In genomic region chr7:727104-727805, GRCh38 we compare ENCODE assay signal across 7 cellular contexts. TPM values are rescaled to one million over a fixed set of nuclear protein-coding genes. Genes with fewer than 3 reads are reported as not detected.
DNase-seq lines count a peak whose midpoint lies in the region; ATAC-seq, FAIRE-seq and TF ChIP-seq lines count a peak whose summit lies in the region.

Gene PRKAR1B (minus strand): TSS chr7:727281. CDS start chr7:711505, 15,776 bp downstream.

- H3K27me3 ChIP-seq in aorta (ENCODE audit: control insufficient read depth in 1 of 2, insufficient read depth in 2 of 2, low read length in 1 of 2), result no peaks in the 10 kb centered on the region

- no peak within 1 kb of the TSS for H3K27ac ChIP-seq in aorta (ENCODE audit: low read depth in 1 of 2, low read length in 2 of 2)

- TF ChIP-seq CTCF in HFF-Myc (IDR thresholded peaks at IDR 0.05; ENCODE audit: low read depth, low read length, missing control alignments) (no peak), omental fat pad (IDR thresholded peaks at IDR 0.05) (no peak)

- no peaks in the 10 kb centered on the region for H3K27me3 Mint-ChIP-seq in activated T-cell treated with anti-CD3 and anti-CD28 coated beads, Interleukin-2, amount 50 U/mL, for 4 hours (ENCODE audit: low read depth)

- intact Hi-C loops in aorta (cut with DNase I), result no loop called here

- peaks cover 27% of the 10 kb centered on the region for H3K36me3 Mint-ChIP-seq in activated T-cell treated with anti-CD3 and anti-CD28 coated beads, Interleukin-2, amount 50 U/mL, for 4 hours (ENCODE audit: insufficient read depth)

- no peaks in the 10 kb centered on the region for H3K36me3 ChIP-seq in aorta (ENCODE audit: control insufficient read depth in 1 of 2, insufficient read depth in 2 of 2, low read length in 1 of 2)

- no peak for FAIRE-seq in frontal cortex (lab: Jason Lieb, UNC)

- H3K4me1 Mint-ChIP-seq in activated T-cell treated with anti-CD3 and anti-CD28 coated beads, Interleukin-2, amount 50 U/mL, for 4 hours (ENCODE audit: low read depth), result peaks cover 20% of the 10 kb centered on the region

- H3K9me3 Mint-ChIP-seq in activated T-cell treated with anti-CD3 and anti-CD28 coated beads, Interleukin-2, amount 50 U/mL, for 4 hours, result no peaks in the 10 kb centered on the region

- peak within 1 kb of the TSS; percentile 86 for H3K4me3 Mint-ChIP-seq in activated T-cell treated with anti-CD3 and anti-CD28 coated beads, Interleukin-2, amount 50 U/mL, for 4 hours

- DNase-seq in HFF-Myc (ENCODE audit: extremely low read depth, low read depth), result no peak
- DNase-seq in NCI-H1105 (lab: John Stamatoyannopoulos, UW), result peak; percentile 48
- peak; percentile 46 for DNase-seq in activated T-cell treated with anti-CD3 and anti-CD28 coated beads, Interleukin-2, amount 50 U/mL, for 4 hours
- peak in 1 of 2 donors; percentile 54 for DNase-seq in frontal cortex (ENCODE audit: low spot score in 2 of 2)
- DNase-seq in omental fat pad (ENCODE audit: low spot score), result no peak
- no peak for DNase-seq in aorta

- ATAC-seq in GM18517 (IDR thresholded peaks at IDR 0.05; ENCODE audit: unreplicated experiment), result peak; percentile 29
- ATAC-seq in activated T-cell treated with anti-CD3 and anti-CD28 coated beads, Interleukin-2, amount 50 U/mL, for 4 hours, result peak; percentile 73 to 79
- peak; percentile 42 for ATAC-seq in omental fat pad (ENCODE audit: low FRiP score)
- no peak for ATAC-seq in aorta (ENCODE audit: low FRiP score)

- WGBS in aorta, 2 donors, result 1 to 3% methylated on average over 22 to 66 of the region's 66 CpGs

- peak within 1 kb of the TSS; percentile 66 for H3K4me3 ChIP-seq in HFF-Myc (replicated peaks; ENCODE audit: low read depth, low read length)
- peak within 1 kb of the TSS; percentile 84 to 95 for H3K4me3 ChIP-seq in aorta (ENCODE audit: low read length in 2 of 2)

- no peaks in the 10 kb centered on the region for H3K4me1 ChIP-seq in aorta (ENCODE audit: control insufficient read depth in 1 of 2, insufficient read depth in 2 of 2, low read length in 2 of 2)

- H3K9me3 ChIP-seq in aorta (ENCODE audit: control insufficient read depth, low read length), result no peaks in the 10 kb centered on the region

RNA-seq across cellular contexts. Expression of gene PRKAR1B, which starts in this region (rescaled TPM):
- 10 to 100 TPM; 38.8 to 58.6 (median 49.9) TPM for total RNA-seq in activated T-cell treated with anti-CD3 and anti-CD28 coated beads, Interleukin-2, amount 50 U/mL, for 4 hours
- total RNA-seq in frontal cortex (80.7 TPM), omental fat pad (10 to 100 TPM in 2 of 4 donors, 1 to 10 TPM in 2; 9.0 to 11.4 (median 10.3) TPM), aorta (10 to 100 TPM in 1 of 2 donors, 1 to 10 TPM in 1; 6.6 to 13.7 TPM)
- polyA plus RNA-seq in aorta, result 10 to 100 TPM; 14.5 to 16.2 TPM

Comparison
In these comparisons a context has a peak if more than half of its experiments do, and no peak if none do; other contexts are left out.
1. DNase-seq: peak in NCI-H1105 (single experiment) and activated T-cell treated with anti-CD3 and anti-CD28 coated beads, Interleukin-2, amount 50 U/mL, for 4 hours (single experiment); none in HFF-Myc (single experiment), omental fat pad (single experiment) and aorta (0 of 2).